Comparison of ENCODE assay signal across 12 cellular contexts in the genomic region with DNA sequence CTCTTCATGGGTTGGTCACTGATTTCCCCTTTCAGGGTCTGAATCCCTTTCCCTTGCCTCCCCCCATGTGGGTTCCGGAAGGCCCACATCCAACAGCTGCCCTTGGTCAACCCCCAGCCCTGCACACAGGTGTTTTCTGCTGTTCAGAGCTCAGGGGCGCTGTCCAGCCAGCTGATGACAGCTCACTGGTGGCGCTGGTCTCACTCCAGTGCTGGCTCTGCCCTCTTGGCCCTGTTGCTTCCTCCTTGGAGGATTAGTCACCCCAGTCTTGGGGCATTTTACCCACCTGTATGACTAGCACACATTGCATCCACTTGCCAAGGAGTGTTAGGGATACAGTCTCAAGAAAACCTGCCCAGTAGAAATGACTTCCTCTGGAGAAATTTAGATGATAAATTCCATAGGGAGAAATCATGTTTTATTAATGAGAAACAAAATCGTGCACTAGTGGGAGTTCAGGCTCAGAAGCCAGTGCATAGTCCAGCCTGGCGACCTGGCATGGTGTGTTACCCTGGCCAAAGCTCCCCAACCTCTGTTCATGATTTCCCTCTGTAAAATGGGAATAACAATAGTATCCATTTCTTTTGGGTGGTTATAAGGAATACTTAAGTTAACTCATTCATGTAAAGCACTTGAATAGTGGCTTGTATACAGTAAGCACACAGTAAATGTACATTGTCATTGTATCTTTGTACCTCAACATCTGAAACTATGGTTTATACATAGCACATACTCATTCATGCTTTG. TPM values are rescaled to one million over a fixed set of nuclear protein-coding genes. Genes with fewer than 3 reads are reported as not detected.
DNase-seq lines count a peak whose midpoint lies in the region; ATAC-seq, FAIRE-seq and TF ChIP-seq lines count a peak whose summit lies in the region.
"Had no signal": no experiment of that assay in that cellular context is flagged by ENCODE, and none has a peak within 500 bp of the region (broad histone marks: within the 10 kb centered on the region; RNA-seq: fewer than 3 reads in every experiment).

No MANE protein-coding gene starts in this region.

- no peak overlapping the region for H3K27ac Mint-ChIP-seq in CD8-positive, alpha-beta T cell

- no peaks in the 10 kb centered on the region for H3K9me3 ChIP-seq in heart left ventricle
- H3K9me3 ChIP-seq in left ventricle myocardium inferior (replicated peaks), result no peaks in the 10 kb centered on the region
- no peaks in the 10 kb centered on the region for H3K9me3 ChIP-seq in liver (ENCODE audit: control insufficient read depth in 4 of 4, low read length in 3 of 4)
- no peaks in the 10 kb centered on the region for H3K9me3 ChIP-seq in CD8-positive, alpha-beta T cell (ENCODE audit: low read length)

- peak in 1 of 12 donors; percentile 5 for TF ChIP-seq CTCF in heart left ventricle (IDR thresholded peaks at IDR 0.05)
- TF ChIP-seq CTCF in left ventricle myocardium inferior (IDR thresholded peaks at IDR 0.05; ENCODE audit: borderline replicate concordance), result no peak
- TF ChIP-seq CTCF in bronchial epithelial cell (IDR thresholded peaks at IDR 0.05; ENCODE audit: insufficient read depth, low read length, severe bottlenecking), result peak; percentile 27
- no peak for TF ChIP-seq CTCF in liver (IDR thresholded peaks at IDR 0.05; ENCODE audit: low read depth, low read length, missing input control)
- no peak for TF ChIP-seq CTCF in GM13976 (IDR thresholded peaks at IDR 0.05; ENCODE audit: borderline replicate concordance, control extremely low read depth, extremely low read depth, insufficient read depth, missing control alignments)
- no peak for TF ChIP-seq CTCF in CD8-positive, alpha-beta T cell (IDR thresholded peaks at IDR 0.05)

- H3K4me1 ChIP-seq in heart left ventricle (peaks cover 7 to 95% (median 52%) of the 10 kb centered on the region in 12 donors), left ventricle myocardium inferior (peaks cover 75% of the 10 kb centered on the region), liver (ENCODE audit: control insufficient read depth in 4 of 4, insufficient read depth in 4 of 4, low read length in 3 of 4) (peaks cover 0 to 13% (median 4%) of the 10 kb centered on the region in 4 donors)
- no peaks in the 10 kb centered on the region for H3K4me1 ChIP-seq in CD8-positive, alpha-beta T cell (ENCODE audit: insufficient read depth, low read length)

- H3K4me3 Mint-ChIP-seq in CD8-positive, alpha-beta T cell, result no peak overlapping the region

- peak in 1 of 5 donors; percentile 42 for DNase-seq in heart left ventricle
- no peak for DNase-seq in left ventricle myocardium inferior
- DNase-seq in bronchial epithelial cell (ENCODE audit: low read depth), result peak; percentile 93
- no peak for DNase-seq in GM13976 (ENCODE audit: low spot score)
- no peak for DNase-seq in CD8-positive, alpha-beta T cell
- no peak for DNase-seq in KG1 (lab: John Stamatoyannopoulos, UW)
- DNase-seq: activated T-cell treated with anti-CD3 and anti-CD28 coated beads, Interleukin-2, amount 50 U/mL, for 1 hour; NCI-H1048 had no signal

- H3K27ac ChIP-seq in heart left ventricle (peak overlapping the region in 4 of 12 donors; percentile 18 to 48 (median 21)), left ventricle myocardium inferior (replicated peaks) (no peak overlapping the region), liver (ENCODE audit: low read depth in 1 of 2, low read length in 2 of 2) (no peak overlapping the region)
- no peak overlapping the region for H3K27ac ChIP-seq in CD8-positive, alpha-beta T cell (ENCODE audit: low read depth, low read length)

- H3K4me3 ChIP-seq in heart left ventricle (no peak overlapping the region), left ventricle myocardium inferior (no peak overlapping the region), bronchial epithelial cell (ENCODE audit: low read depth, low read length) (no peak overlapping the region), liver (ENCODE audit: low read depth in 1 of 3, low read length in 3 of 3) (no peak overlapping the region)
- no peak overlapping the region for H3K4me3 ChIP-seq in CD8-positive, alpha-beta T cell (ENCODE audit: low read depth, low read length)

- H3K9ac ChIP-seq in liver (ENCODE audit: low read depth in 1 of 2, low read length in 2 of 2), result no peak overlapping the region

- no peak for TF ChIP-seq RAD21 in liver (IDR thresholded peaks at IDR 0.05)

- intact Hi-C loops in heart left ventricle (cut with DNase I), result no loop called here
- intact Hi-C loops in left ventricle myocardium inferior (cut with micrococcal nuclease), result no loop called here
- intact Hi-C loops in CD8-positive, alpha-beta T cell (cut with DNase I, micrococcal nuclease), result no loop called here

- FAIRE-seq in bronchial epithelial cell (lab: Jason Lieb, UNC), result no peak
- FAIRE-seq: A204.1, TTC549 had no signal

- CTCF ChIA-PET in CD8-positive, alpha-beta T cell (lab: Charles Lee), result interaction anchor here (1.4 kb wide), 1 partner anchor 288 kb away, joined by 4 read pairs; no protein-coding TSS in a partner anchor

- ATAC-seq in heart left ventricle (peak; percentile 32 to 62 (median 46)), GM18873 (IDR thresholded peaks at IDR 0.05; ENCODE audit: low FRiP score, unreplicated experiment) (no peak)
- ATAC-seq in CD8-positive, alpha-beta T cell, result no peak

- no peaks in the 10 kb centered on the region for H3K27me3 Mint-ChIP-seq in CD8-positive, alpha-beta T cell (ENCODE audit: low read depth)

- in situ Hi-C loops in GM13976 (cut with MboI; ENCODE audit: low sequenced_read_pairs, unreplicated experiment), result no loop called here

- H3K36me3 Mint-ChIP-seq in CD8-positive, alpha-beta T cell, result no peaks in the 10 kb centered on the region

- POLR2A ChIA-PET in CD8-positive, alpha-beta T cell (lab: Charles Lee), result interaction anchor here (1.1 kb wide), 1 partner anchor 11 kb away, joined by 7 read pairs; no protein-coding TSS in a partner anchor

- no peaks in the 10 kb centered on the region for H3K4me1 Mint-ChIP-seq in CD8-positive, alpha-beta T cell (ENCODE audit: low read depth)

- H3K27me3 ChIP-seq in heart left ventricle, result no peaks in the 10 kb centered on the region
- no peaks in the 10 kb centered on the region for H3K27me3 ChIP-seq in left ventricle myocardium inferior (ENCODE audit: low read depth)
- H3K27me3 ChIP-seq in bronchial epithelial cell (ENCODE audit: control insufficient read depth, insufficient read depth, low read length), result no peaks in the 10 kb centered on the region
- H3K27me3 ChIP-seq in liver (ENCODE audit: control insufficient read depth in 4 of 4, insufficient read depth in 4 of 4, low read length in 3 of 4), result no peaks in the 10 kb centered on the region
- no peaks in the 10 kb centered on the region for H3K27me3 ChIP-seq in CD8-positive, alpha-beta T cell (ENCODE audit: insufficient read depth, low read length)

- TF ChIP-seq POLR2A in heart left ventricle (IDR thresholded peaks at IDR 0.05), result no peak

- no peaks in the 10 kb centered on the region for H3K9me3 Mint-ChIP-seq in CD8-positive, alpha-beta T cell

- H3K36me3 ChIP-seq in heart left ventricle, result peaks cover 0 to 14% (median 0%) of the 10 kb centered on the region in 9 donors
- H3K36me3 ChIP-seq in left ventricle myocardium inferior, result peaks cover 5% of the 10 kb centered on the region
- H3K36me3 ChIP-seq in bronchial epithelial cell (ENCODE audit: control insufficient read depth, insufficient read depth, low read length), result peaks cover 3% of the 10 kb centered on the region
- H3K36me3 ChIP-seq in liver (ENCODE audit: control insufficient read depth in 4 of 4, insufficient read depth in 3 of 4, low read depth in 1 of 4, low read length in 3 of 4), result no peaks in the 10 kb centered on the region
- H3K36me3 ChIP-seq in CD8-positive, alpha-beta T cell (ENCODE audit: insufficient read depth, low read length), result no peaks in the 10 kb centered on the region

- WGBS in heart left ventricle, 4 donors, result 64 to 75% (median 67%) methylated on average over 5 of the region's 5 CpGs
- WGBS in liver, result 79% methylated on average over 5 of the region's 5 CpGs

TF ChIP-seq in liver, 16 proteins besides CTCF, POLR2A, EP300 and RAD21 (continues in another document):
- TF ChIP-seq, protein P1, sequence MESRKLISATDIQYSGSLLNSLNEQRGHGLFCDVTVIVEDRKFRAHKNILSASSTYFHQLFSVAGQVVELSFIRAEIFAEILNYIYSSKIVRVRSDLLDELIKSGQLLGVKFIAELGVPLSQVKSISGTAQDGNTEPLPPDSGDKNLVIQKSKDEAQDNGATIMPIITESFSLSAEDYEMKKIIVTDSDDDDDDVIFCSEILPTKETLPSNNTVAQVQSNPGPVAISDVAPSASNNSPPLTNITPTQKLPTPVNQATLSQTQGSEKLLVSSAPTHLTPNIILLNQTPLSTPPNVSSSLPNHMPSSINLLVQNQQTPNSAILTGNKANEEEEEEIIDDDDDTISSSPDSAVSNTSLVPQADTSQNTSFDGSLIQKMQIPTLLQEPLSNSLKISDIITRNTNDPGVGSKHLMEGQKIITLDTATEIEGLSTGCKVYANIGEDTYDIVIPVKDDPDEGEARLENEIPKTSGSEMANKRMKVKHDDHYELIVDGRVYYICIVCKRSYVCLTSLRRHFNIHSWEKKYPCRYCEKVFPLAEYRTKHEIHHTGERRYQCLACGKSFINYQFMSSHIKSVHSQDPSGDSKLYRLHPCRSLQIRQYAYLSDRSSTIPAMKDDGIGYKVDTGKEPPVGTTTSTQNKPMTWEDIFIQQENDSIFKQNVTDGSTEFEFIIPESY (IDR thresholded peaks at IDR 0.05), result no peak

RNA-seq across cellular contexts. Expression of gene CRIM1, which starts 21.6 kb away (rescaled TPM):
- total RNA-seq in heart left ventricle (100 to 1,000 TPM in 3 of 9 donors, 10 to 100 TPM in 6; 34.9 to 120 (median 89.3) TPM), left ventricle myocardium inferior (45.6 TPM), bronchial epithelial cell (35.3 and 45.7 TPM in 2 replicates), liver (10 to 100 TPM; 10.5 to 22.1 TPM)
- polyA plus RNA-seq in heart left ventricle (10 to 100 TPM; 14.7 to 47.9 TPM), liver (1 to 10 TPM; 2.2 to 8.7 TPM)
- 1 to 10 TPM; 4.3 to 5.3 TPM for total RNA-seq in CD8-positive, alpha-beta T cell

Comparison
In these comparisons a context has a peak if more than half of its experiments do, and no peak if none do; other contexts are left out.
1. ATAC-seq: peak in heart left ventricle (4 of 4); none in GM18873 (single experiment) and CD8-positive, alpha-beta T cell (single experiment).